Comparison of ENCODE assay signal across 20 cellular contexts in genomic region chr10:43222296-43222695, GRCh38. TPM values are rescaled to one million over a fixed set of nuclear protein-coding genes. Genes with fewer than 3 reads are reported as not detected.
DNase-seq lines count a peak whose midpoint lies in the region; ATAC-seq and TF ChIP-seq lines count a peak whose summit lies in the region.
"Had no signal": no experiment of that assay in that cellular context is flagged by ENCODE, and none has a peak within 500 bp of the region (broad histone marks: within the 10 kb centered on the region; RNA-seq: fewer than 3 reads in every experiment).

No MANE protein-coding gene starts in this region.

- H3K36me3 ChIP-seq in sigmoid colon, result no peaks in the 10 kb centered on the region
- no peaks in the 10 kb centered on the region for H3K36me3 ChIP-seq in brain microvascular endothelial cell (replicated peaks)

- H3K4me3 ChIP-seq in sigmoid colon, result no peak overlapping the region
- H3K4me3 ChIP-seq in brain microvascular endothelial cell (ENCODE audit: low read depth, low read length), result no peak overlapping the region

- peak; percentile 40 for DNase-seq in activated CD8-positive, alpha-beta memory T cell treated with anti-CD3 and anti-CD28 coated beads for 24 hours
- no peak for DNase-seq in activated CD8-positive, alpha-beta memory T cell treated with anti-CD3 and anti-CD28 coated beads, Interleukin-2, amount 10 ng/mL, durations not matched to agents 7 days and 5 days
- DNase-seq in DMS79 treated with DMSO at 0.1 percent for 48 hours (lab: John Stamatoyannopoulos, UW) (peak; percentile 56), glutamatergic neuron (peak; percentile 28), sigmoid colon (peak; percentile 36), brain microvascular endothelial cell (no peak), amniotic stem cell (lab: John Stamatoyannopoulos, UW) (no peak)
- DNase-seq: activated CD8-positive, alpha-beta T cell treated with anti-CD3 and anti-CD28 coated beads, Interleukin-2, amount 10 ng/mL, durations not matched to agents 7 days and 5 days; effector memory CD4-positive, alpha-beta T cell; HCEC 1CT; mammary epithelial cell; NCI-H1436; NCI-H345; occipital lobe; stimulated activated CD4-positive, alpha-beta T cell treated with anti-CD3 and anti-CD28 coated beads, Interleukin-1b, Interleukin-23, amount 100 ng/mL, for 48 hours had no signal

- peaks cover 1% of the 10 kb centered on the region for H3K36me3 Mint-ChIP-seq in activated CD8-positive, alpha-beta memory T cell treated with anti-CD3 and anti-CD28 coated beads, Interleukin-2, amount 10 ng/mL, durations not matched to agents 7 days and 5 days
- H3K36me3 Mint-ChIP-seq in glutamatergic neuron (ENCODE audit: unreplicated experiment), result no peaks in the 10 kb centered on the region

- peaks cover 27% of the 10 kb centered on the region for H3K4me1 Mint-ChIP-seq in activated CD8-positive, alpha-beta memory T cell treated with anti-CD3 and anti-CD28 coated beads, Interleukin-2, amount 10 ng/mL, durations not matched to agents 7 days and 5 days
- H3K4me1 Mint-ChIP-seq in glutamatergic neuron (ENCODE audit: low read depth, unreplicated experiment), result peaks cover 37% of the 10 kb centered on the region

- TF ChIP-seq CTCF in glutamatergic neuron (IDR thresholded peaks at IDR 0.05; ENCODE audit: partially characterized antibody, unreplicated experiment) (no peak), sigmoid colon (IDR thresholded peaks at IDR 0.05) (no peak), brain microvascular endothelial cell (IDR thresholded peaks at IDR 0.05; ENCODE audit: low read depth, low read length, missing control alignments) (no peak)

- H3K4me3 Mint-ChIP-seq in activated CD8-positive, alpha-beta memory T cell treated with anti-CD3 and anti-CD28 coated beads, Interleukin-2, amount 10 ng/mL, durations not matched to agents 7 days and 5 days, result no peak overlapping the region
- H3K4me3 Mint-ChIP-seq in glutamatergic neuron (ENCODE audit: unreplicated experiment), result no peak overlapping the region
- H3K4me3 Mint-ChIP-seq: activated CD8-positive, alpha-beta T cell treated with anti-CD3 and anti-CD28 coated beads, Interleukin-2, amount 10 ng/mL, durations not matched to agents 7 days and 5 days; stimulated activated naive CD8-positive, alpha-beta T cell treated with anti-CD3 and anti-CD28 coated beads, Interleukin-15, amount 100 ng/mL, for 72 hours had no signal

- H3K27ac ChIP-seq in sigmoid colon (no peak overlapping the region), brain microvascular endothelial cell (no peak overlapping the region)

- H3K27ac Mint-ChIP-seq in activated CD8-positive, alpha-beta memory T cell treated with anti-CD3 and anti-CD28 coated beads, Interleukin-2, amount 10 ng/mL, durations not matched to agents 7 days and 5 days, result no peak overlapping the region
- H3K27ac Mint-ChIP-seq in glutamatergic neuron (ENCODE audit: unreplicated experiment), result peak overlapping the region; percentile 73
- H3K27ac Mint-ChIP-seq: activated CD8-positive, alpha-beta T cell treated with anti-CD3 and anti-CD28 coated beads, Interleukin-2, amount 10 ng/mL, durations not matched to agents 7 days and 5 days; stimulated activated naive CD8-positive, alpha-beta T cell treated with anti-CD3 and anti-CD28 coated beads, Interleukin-15, amount 100 ng/mL, for 72 hours had no signal

- CTCF ChIA-PET in activated CD8-positive, alpha-beta memory T cell treated with anti-CD3 and anti-CD28 coated beads, Interleukin-2, amount 10 ng/mL, durations not matched to agents 7 days and 5 days (lab: Charles Lee), result interaction anchor here (1.1 to 16.8 kb wide), 4 partner anchors 8 to 127 kb away, joined by 3 to 176 read pairs (median 5); no protein-coding TSS in a partner anchor

- H3K4me1 ChIP-seq in sigmoid colon, result no peaks in the 10 kb centered on the region

- TF ChIP-seq POLR2A in sigmoid colon (IDR thresholded peaks at IDR 0.05), result no peak

- in situ Hi-C loops in brain microvascular endothelial cell (cut with HindIII; ENCODE audit: low pct_ligation_motif_present, low sequenced_read_pairs), result no loop called here

- 68 to 82% methylated on average over 3 of the region's 3 CpGs for WGBS in sigmoid colon, 2 donors

- H3K9me3 ChIP-seq in sigmoid colon, result no peaks in the 10 kb centered on the region

- no peak for ATAC-seq in activated CD8-positive, alpha-beta memory T cell treated with anti-CD3 and anti-CD28 coated beads, Interleukin-2, amount 10 ng/mL, durations not matched to agents 7 days and 5 days
- ATAC-seq in HG02571 (IDR thresholded peaks at IDR 0.05; ENCODE audit: unreplicated experiment), result no peak
- ATAC-seq: activated CD8-positive, alpha-beta T cell treated with anti-CD3 and anti-CD28 coated beads, Interleukin-2, amount 10 ng/mL, durations not matched to agents 7 days and 5 days; Panc1; stimulated activated naive CD8-positive, alpha-beta T cell treated with anti-CD3 and anti-CD28 coated beads, Interleukin-15, amount 100 ng/mL, for 72 hours had no signal

- H3K27me3 Mint-ChIP-seq in activated CD8-positive, alpha-beta memory T cell treated with anti-CD3 and anti-CD28 coated beads, Interleukin-2, amount 10 ng/mL, durations not matched to agents 7 days and 5 days, result peaks cover 9% of the 10 kb centered on the region
- H3K27me3 Mint-ChIP-seq in glutamatergic neuron (ENCODE audit: unreplicated experiment), result peaks cover 18% of the 10 kb centered on the region

- H3K9me3 Mint-ChIP-seq in activated CD8-positive, alpha-beta memory T cell treated with anti-CD3 and anti-CD28 coated beads, Interleukin-2, amount 10 ng/mL, durations not matched to agents 7 days and 5 days (ENCODE audit: low read depth), result no peaks in the 10 kb centered on the region
- peaks cover 7% of the 10 kb centered on the region for H3K9me3 Mint-ChIP-seq in glutamatergic neuron (ENCODE audit: unreplicated experiment)
- H3K9me3 Mint-ChIP-seq: stimulated activated naive CD8-positive, alpha-beta T cell treated with anti-CD3 and anti-CD28 coated beads, Interleukin-15, amount 100 ng/mL, for 72 hours had no signal

- TF ChIP-seq EP300 in sigmoid colon (IDR thresholded peaks at IDR 0.05), result no peak

- intact Hi-C loops in sigmoid colon (cut with DNase I), result no loop called here

- H3K27me3 ChIP-seq in sigmoid colon, result peaks cover 0 to 8% (median 0%) of the 10 kb centered on the region in 3 donors
- peaks cover 7% of the 10 kb centered on the region for H3K27me3 ChIP-seq in brain microvascular endothelial cell (replicated peaks)

RNA-seq across cellular contexts. Expression of gene RASGEF1A, which starts 44.6 kb away (rescaled TPM):
- 1 to 10 TPM; 3.2 to 4.2 TPM for total RNA-seq in activated CD8-positive, alpha-beta memory T cell treated with anti-CD3 and anti-CD28 coated beads, Interleukin-2, amount 10 ng/mL, durations not matched to agents 7 days and 5 days
- 5.7 TPM for total RNA-seq in glutamatergic neuron (ENCODE audit: unreplicated experiment)
- 1 to 10 TPM in 1 of 4 donors, under 1 TPM in 3; 0.27 to 2.5 (median 0.34) TPM for total RNA-seq in sigmoid colon
- 1 to 10 TPM in 1 of 3 donors, under 1 TPM in 2; 0.46 to 1.6 (median 0.60) TPM for polyA plus RNA-seq in sigmoid colon
- total RNA-seq: A673, MCF 10A had no signal

Comparison
In these comparisons a context has a peak if more than half of its experiments do, and no peak if none do; other contexts are left out.
1. DNase-seq: peak in activated CD8-positive, alpha-beta memory T cell treated with anti-CD3 and anti-CD28 coated beads for 24 hours (single experiment), DMS79 treated with DMSO at 0.1 percent for 48 hours (single experiment), glutamatergic neuron (single experiment) and sigmoid colon (single experiment); none in activated CD8-positive, alpha-beta memory T cell treated with anti-CD3 and anti-CD28 coated beads, Interleukin-2, amount 10 ng/mL, durations not matched to agents 7 days and 5 days (single experiment), brain microvascular endothelial cell (single experiment) and amniotic stem cell (single experiment).